In genomic region chr2:130145006-130145414, GRCh38 we compare ENCODE assay signal across 8 cellular contexts. TPM values are rescaled to one million over a fixed set of nuclear protein-coding genes. Genes with fewer than 3 reads are reported as not detected.
A peak's percentile ranks its signal among the peaks of the same experiment; 100 is the strongest.
DNase-seq lines count a peak whose midpoint lies in the region; ATAC-seq and TF ChIP-seq lines count a peak whose summit lies in the region.
"Not testable (repeated sequence)": the region's sequence is repeated elsewhere in the genome, so short reads cannot be mapped to it uniquely, and the experiment has no call there.

TSS of gene CCDC74B (minus strand) at chr2:130145112. CDS start at chr2:130144996, 116 bp downstream.

- H3K4me1 Mint-ChIP-seq in CD8-positive, alpha-beta memory T cell: peaks cover 3 to 10% (median 9%) of the 10 kb centered on the region in 3 donors
- H3K4me1 Mint-ChIP-seq in activated CD8-positive, alpha-beta memory T cell treated with anti-CD3 and anti-CD28 coated beads, Interleukin-2, amount 10 ng/mL, durations not matched to agents 7 days and 5 days: peaks cover 13% of the 10 kb centered on the region
- H3K4me1 Mint-ChIP-seq in endodermal cell, mesothelial cell of epicardium: not testable (repeated sequence)

- not testable (repeated sequence) for H3K9me3 ChIP-seq in CD8-positive, alpha-beta memory T cell (ENCODE audit: low read length); endodermal cell (ENCODE audit: control insufficient read depth, low read length)

- not testable (repeated sequence) for H3K36me3 Mint-ChIP-seq in CD8-positive, alpha-beta memory T cell; activated CD8-positive, alpha-beta memory T cell treated with anti-CD3 and anti-CD28 coated beads, Interleukin-2, amount 10 ng/mL, durations not matched to agents 7 days and 5 days; endodermal cell (ENCODE audit: low read depth); mesothelial cell of epicardium

- not testable (repeated sequence) for H3K9me3 Mint-ChIP-seq in CD8-positive, alpha-beta memory T cell; activated CD8-positive, alpha-beta memory T cell treated with anti-CD3 and anti-CD28 coated beads, Interleukin-2, amount 10 ng/mL, durations not matched to agents 7 days and 5 days (ENCODE audit: low read depth); endodermal cell; mesothelial cell of epicardium

- CTCF ChIA-PET in CD8-positive, alpha-beta memory T cell (lab: Charles Lee): not testable (repeated sequence)
- CTCF ChIA-PET in activated CD8-positive, alpha-beta memory T cell treated with anti-CD3 and anti-CD28 coated beads, Interleukin-2, amount 10 ng/mL, durations not matched to agents 7 days and 5 days (lab: Charles Lee): interaction anchor here (1.0 kb wide), 1 partner anchor 37 kb away, joined by 3 read pairs; the partner anchor contains the start of gene MZT2B

- ATAC-seq in GM21423 (IDR thresholded peaks at IDR 0.05; ENCODE audit: unreplicated experiment) (peak; percentile 95), HG03457 (IDR thresholded peaks at IDR 0.05; ENCODE audit: unreplicated experiment) (peak; percentile 86)
- peak; percentile 89 for ATAC-seq in activated CD8-positive, alpha-beta memory T cell treated with anti-CD3 and anti-CD28 coated beads, Interleukin-2, amount 10 ng/mL, durations not matched to agents 7 days and 5 days

- H3K27me3 Mint-ChIP-seq in CD8-positive, alpha-beta memory T cell: peaks cover 6 to 12% of the 10 kb centered on the region in 2 donors
- not testable (repeated sequence) for H3K27me3 Mint-ChIP-seq in activated CD8-positive, alpha-beta memory T cell treated with anti-CD3 and anti-CD28 coated beads, Interleukin-2, amount 10 ng/mL, durations not matched to agents 7 days and 5 days; mesothelial cell of epicardium (ENCODE audit: low read depth)
- peaks cover 14% of the 10 kb centered on the region for H3K27me3 Mint-ChIP-seq in endodermal cell (ENCODE audit: insufficient read depth)

- not testable (repeated sequence) for H3K36me3 ChIP-seq in CD8-positive, alpha-beta memory T cell (ENCODE audit: insufficient read depth, low read length); endodermal cell (ENCODE audit: control insufficient read depth, insufficient read depth, low read length)

- peak within 1 kb of the TSS; percentile 76 to 89 (median 83) for H3K4me3 Mint-ChIP-seq in CD8-positive, alpha-beta memory T cell
- H3K4me3 Mint-ChIP-seq in activated CD8-positive, alpha-beta memory T cell treated with anti-CD3 and anti-CD28 coated beads, Interleukin-2, amount 10 ng/mL, durations not matched to agents 7 days and 5 days: peak within 1 kb of the TSS; percentile 63
- H3K4me3 Mint-ChIP-seq in endodermal cell (peak within 1 kb of the TSS; percentile 66), mesothelial cell of epicardium (peak within 1 kb of the TSS; percentile 78)

- H3K27me3 ChIP-seq in CD8-positive, alpha-beta memory T cell (ENCODE audit: insufficient read depth, low read length, poor library complexity, severe bottlenecking); endodermal cell (ENCODE audit: control insufficient read depth, insufficient read depth, low read length, poor library complexity, severe bottlenecking): not testable (repeated sequence)

- not testable (repeated sequence) for H3K4me3 ChIP-seq in CD8-positive, alpha-beta memory T cell (ENCODE audit: low read length)
- H3K4me3 ChIP-seq in endodermal cell (ENCODE audit: low read length): peak within 1 kb of the TSS; percentile 53

- H3K9ac ChIP-seq in endodermal cell (ENCODE audit: extremely low read depth, low read length, poor library complexity, severe bottlenecking): not testable (repeated sequence)

- H3K27ac ChIP-seq in CD8-positive, alpha-beta memory T cell (ENCODE audit: low read depth, low read length); endodermal cell (ENCODE audit: low read depth, low read length): not testable (repeated sequence)

- H3K4me1 ChIP-seq in CD8-positive, alpha-beta memory T cell (ENCODE audit: insufficient read depth, low read length); endodermal cell (ENCODE audit: control insufficient read depth, insufficient read depth, low read length): not testable (repeated sequence)

- H3K27ac Mint-ChIP-seq in CD8-positive, alpha-beta memory T cell: peak within 1 kb of the TSS in 5 of 8 donors; percentile 7 to 85 (median 68)
- H3K27ac Mint-ChIP-seq in activated CD8-positive, alpha-beta memory T cell treated with anti-CD3 and anti-CD28 coated beads, Interleukin-2, amount 10 ng/mL, durations not matched to agents 7 days and 5 days: not testable (repeated sequence)
- H3K27ac Mint-ChIP-seq in endodermal cell (peak within 1 kb of the TSS; percentile 66), mesothelial cell of epicardium (peak within 1 kb of the TSS; percentile 72)

- TF ChIP-seq CTCF in endodermal cell (conservative IDR thresholded peaks at IDR 0.05); mesothelial cell of epicardium (IDR thresholded peaks at IDR 0.05; ENCODE audit: unreplicated experiment): not testable (repeated sequence)

- 6 to 12% methylated on average over 9 to 29 of the region's 30 CpGs for WGBS in endodermal cell (ENCODE audit: insufficient coverage in 1 of 2, insufficient read length in 1 of 2), 2 experiments

- POLR2A ChIA-PET in CD8-positive, alpha-beta memory T cell (lab: Charles Lee): not testable (repeated sequence)

- DNase-seq in CD8-positive, alpha-beta memory T cell: peak; percentile 46 to 73 (median 51)
- DNase-seq in NCI-H82 treated with DMSO at 0.1 percent for 48 hours (lab: John Stamatoyannopoulos, UW; ENCODE audit: unreplicated experiment) (peak; percentile 9), endodermal cell (peak; percentile 83), mesothelial cell of epicardium (ENCODE audit: low spot score in 2 of 2, unreplicated experiment in 2 of 2) (peak in 1 of 2 experiments; percentile 67)
- peak; percentile 72 for DNase-seq in activated CD8-positive, alpha-beta memory T cell treated with anti-CD3 and anti-CD28 coated beads, Interleukin-2, amount 10 ng/mL, durations not matched to agents 7 days and 5 days
- peak; percentile 31 for DNase-seq in stimulated activated CD8-positive, alpha-beta memory T cell treated with anti-CD3 and anti-CD28 coated beads, Interleukin-12 subunit alpha, Interleukin-12 subunit beta, amount 100 ng/mL, for 4 hours (ENCODE audit: low read depth)

RNA-seq across cellular contexts. Expression of gene CCDC74B, which starts in this region (rescaled TPM):
- total RNA-seq in CD8-positive, alpha-beta memory T cell: under 1 TPM; 0.84 to 0.85 TPM
- polyA plus RNA-seq in CD8-positive, alpha-beta memory T cell: 0.59 TPM
- under 1 TPM; 0.23 to 0.47 TPM for total RNA-seq in activated CD8-positive, alpha-beta memory T cell treated with anti-CD3 and anti-CD28 coated beads, Interleukin-2, amount 10 ng/mL, durations not matched to agents 7 days and 5 days
- 10 to 100 TPM in 1 of 2 donors, 1 to 10 TPM in 1; 8.7 to 10.4 TPM for total RNA-seq in endodermal cell
- 30.4 TPM for polyA plus RNA-seq in endodermal cell (2013, experiment 1 of 2)
- polyA plus RNA-seq in endodermal cell (2013, experiment 2 of 2): 32.4 TPM
- total RNA-seq in mesothelial cell of epicardium: 7.1 to 8.9 TPM (median 7.4 TPM) in 3 replicates

Comparison
In these comparisons a context has a peak if more than half of its experiments do, and no peak if none do; other contexts are left out.
1. Peak in DNase-seq in CD8-positive, alpha-beta memory T cell; RNA of the gene not detected or under 1 TPM.
2. Peak in DNase-seq and ATAC-seq in activated CD8-positive, alpha-beta memory T cell treated with anti-CD3 and anti-CD28 coated beads, Interleukin-2, amount 10 ng/mL, durations not matched to agents 7 days and 5 days; RNA of the gene not detected or under 1 TPM.